15 cellular contexts compared by ENCODE assay signal in genomic region chr2:20724500-20725053, GRCh38.
"Had no signal": no experiment of that assay in that cellular context is flagged by ENCODE, and none has a peak within 500 bp of the region (broad histone marks: within the 10 kb centered on the region; RNA-seq: fewer than 3 reads in every experiment).

No MANE protein-coding gene starts in this region.

- H3K27ac Mint-ChIP-seq: effector memory CD8-positive, alpha-beta T cell; natural killer cell treated with Interleukin-12 subunit alpha and Interleukin-12 subunit beta and Interleukin-15 and Interleukin-18, amount 100 ng/mL, for 72 hours; neural progenitor cell; progenitor cell of endocrine pancreas had no signal

- ATAC-seq: effector memory CD8-positive, alpha-beta T cell; gastrocnemius medialis; heart right ventricle; natural killer cell treated with Interleukin-12 subunit alpha and Interleukin-12 subunit beta and Interleukin-15 and Interleukin-18, amount 100 ng/mL, for 72 hours; pancreas; right cardiac atrium; upper lobe of right lung had no signal

- H3K9me3 Mint-ChIP-seq: effector memory CD8-positive, alpha-beta T cell; natural killer cell treated with Interleukin-12 subunit alpha and Interleukin-12 subunit beta and Interleukin-15 and Interleukin-18, amount 100 ng/mL, for 72 hours had no signal

- H3K4me3 Mint-ChIP-seq: effector memory CD8-positive, alpha-beta T cell; natural killer cell treated with Interleukin-12 subunit alpha and Interleukin-12 subunit beta and Interleukin-15 and Interleukin-18, amount 100 ng/mL, for 72 hours; neural progenitor cell had no signal

- DNase-seq: effector memory CD8-positive, alpha-beta T cell; gastrocnemius medialis; heart right ventricle; hypothalamus; kidney glomerular epithelial cell; nucleus accumbens; pancreas; right cardiac atrium; small intestine; stimulated activated CD4-positive, alpha-beta T cell treated with anti-CD3 and anti-CD28 coated beads, Interleukin-12 subunit alpha, Interleukin-12 subunit beta, amount 100 ng/mL, for 4 hours; thyroid gland; upper lobe of right lung had no signal

- H3K27me3 Mint-ChIP-seq: effector memory CD8-positive, alpha-beta T cell; natural killer cell treated with Interleukin-12 subunit alpha and Interleukin-12 subunit beta and Interleukin-15 and Interleukin-18, amount 100 ng/mL, for 72 hours; progenitor cell of endocrine pancreas had no signal
